ENCODE assay signal across 14 cellular contexts in the genomic region with DNA sequence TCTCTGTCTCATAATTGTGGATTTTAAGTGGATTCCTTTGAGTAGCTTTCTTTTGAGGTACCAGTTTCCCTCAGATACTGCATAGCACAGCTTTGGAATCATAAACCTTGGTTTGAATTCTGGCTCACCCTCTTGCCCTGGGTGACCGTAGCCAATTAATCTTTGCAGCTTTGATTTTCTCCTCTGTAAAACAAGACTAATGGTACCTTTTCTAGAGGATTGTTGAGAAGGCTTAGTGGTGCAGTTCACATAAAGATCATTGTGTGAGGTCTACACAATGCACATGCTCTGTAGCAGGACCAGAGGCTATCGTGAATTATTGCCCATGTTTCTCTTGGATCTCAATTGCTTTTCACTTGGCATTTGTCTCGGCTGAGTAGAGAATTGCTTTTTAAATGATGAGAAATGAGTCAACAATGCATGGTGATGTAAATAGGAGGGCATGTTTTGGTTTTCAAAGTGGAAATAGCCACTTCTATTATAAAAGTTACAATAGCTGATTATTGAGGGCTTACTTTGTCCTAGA. TPM values are rescaled to one million over a fixed set of nuclear protein-coding genes. Genes with fewer than 3 reads are reported as not detected.
DNase-seq lines count a peak whose midpoint lies in the region; ATAC-seq and TF ChIP-seq lines count a peak whose summit lies in the region.
"Had no signal": no experiment of that assay in that cellular context is flagged by ENCODE, and none has a peak within 500 bp of the region (broad histone marks: within the 10 kb centered on the region; RNA-seq: fewer than 3 reads in every experiment).

No MANE protein-coding gene starts in this region.

- H3K4me3 ChIP-seq in upper lobe of right lung: no peak overlapping the region
- H3K4me3 ChIP-seq: right lobe of liver had no signal

- H3K4me1 ChIP-seq in upper lobe of right lung: peaks cover 7% of the 10 kb centered on the region

- intact Hi-C loops in upper lobe of right lung (cut with DNase I): no loop called here

- TF ChIP-seq CTCF in upper lobe of right lung (IDR thresholded peaks at IDR 0.05): no peak

- peak; percentile 16 for DNase-seq in AG08396 (ENCODE audit: low spot score)
- DNase-seq in H4 (ENCODE audit: low spot score): peak; percentile 14
- DNase-seq in amniotic epithelial cell (ENCODE audit: low read depth): peak; percentile 64
- peak; percentile 50 for DNase-seq in kidney tubule cell (ENCODE audit: low spot score)
- DNase-seq in upper lobe of right lung: no peak
- DNase-seq in DMS79 (lab: John Stamatoyannopoulos, UW): no peak
- DNase-seq: activated T-cell treated with anti-CD3 and anti-CD28 coated beads, Interleukin-2, amount 50 U/mL, for 1 hour; GDM1; hippocampal formation; SHP77 treated with DMSO at 0.1 percent for 48 hours; substantia nigra had no signal

- no peak for ATAC-seq in upper lobe of right lung
- no peak for ATAC-seq in GM18873 (IDR thresholded peaks at IDR 0.05; ENCODE audit: low FRiP score, unreplicated experiment)
- ATAC-seq in GM19455 (IDR thresholded peaks at IDR 0.05; ENCODE audit: unreplicated experiment): no peak
- ATAC-seq: right lobe of liver had no signal

- H3K36me3 ChIP-seq in upper lobe of right lung: no peaks in the 10 kb centered on the region
- H3K36me3 ChIP-seq: right lobe of liver had no signal

- no peak overlapping the region for H3K27ac ChIP-seq in upper lobe of right lung
- H3K27ac ChIP-seq: right lobe of liver had no signal

- H3K9me3 ChIP-seq in upper lobe of right lung: no peaks in the 10 kb centered on the region
- H3K9me3 ChIP-seq: right lobe of liver had no signal

- H3K27me3 ChIP-seq in upper lobe of right lung: no peaks in the 10 kb centered on the region
- H3K27me3 ChIP-seq: right lobe of liver had no signal

RNA-seq across cellular contexts. Expression of gene TMEM131L, which starts 47.9 kb away (rescaled TPM):
- 13.5 and 14.2 TPM in 2 replicates for total RNA-seq in H4 (2014; rRNA removed; shearing (Covaris generic))
- 14.1 TPM for total RNA-seq in upper lobe of right lung

Comparison
In these comparisons a context has a peak if more than half of its experiments do, and no peak if none do; other contexts are left out.
1. DNase-seq: peak in AG08396 (single experiment), H4 (single experiment), amniotic epithelial cell (single experiment) and kidney tubule cell (single experiment); none in upper lobe of right lung (single experiment) and DMS79 (single experiment).